In genomic region chr17:5362162-5362811, GRCh38 we compare ENCODE assay signal across 19 cellular contexts. TPM values are rescaled to one million over a fixed set of nuclear protein-coding genes. Genes with fewer than 3 reads are reported as not detected.
A peak's percentile ranks its signal among the peaks of the same experiment; 100 is the strongest.
DNase-seq lines count a peak whose midpoint lies in the region; ATAC-seq and TF ChIP-seq lines count a peak whose summit lies in the region.
"Had no signal": no experiment of that assay in that cellular context is flagged by ENCODE, and none has a peak within 500 bp of the region (broad histone marks: within the 10 kb centered on the region; RNA-seq: fewer than 3 reads in every experiment).

No MANE protein-coding gene starts in this region.

- no peak for DNase-seq in activated CD4-positive, alpha-beta T cell treated with anti-CD3 and anti-CD28 coated beads for 36 hours
- no peak for DNase-seq in activated CD4-positive, alpha-beta T cell treated with anti-CD3 and anti-CD28 coated beads, Interleukin-2, amount 50 U/mL, for 48 hours
- DNase-seq in LNCaP clone FGC (ENCODE audit: low read depth) (peak; percentile 41), superior temporal gyrus (ENCODE audit: extremely low spot score) (peak; percentile 8), NCI-H2227 treated with DMSO at 0.1 percent for 48 hours (lab: John Stamatoyannopoulos, UW) (no peak), CD14-positive monocyte (ENCODE audit: low spot score) (no peak), amniotic stem cell (lab: John Stamatoyannopoulos, UW) (no peak)
- DNase-seq: BE2C; Caco-2; CD4-positive, alpha-beta T cell; NCI-H1436; NCI-H1930; NCI-H510A; NCI-H748 treated with DMSO at 0.1 percent for 48 hours; OCI-M1; SHP77 had no signal

- CTCF ChIA-PET in activated CD4-positive, alpha-beta T cell treated with anti-CD3 and anti-CD28 coated beads for 36 hours (lab: Charles Lee) = interaction anchor here (0.6 to 1.1 kb wide), 3 partner anchors 66 to 112 kb away, joined by 3 to 4 read pairs (median 3); no protein-coding TSS in a partner anchor

- H3K27ac Mint-ChIP-seq in activated CD4-positive, alpha-beta T cell treated with anti-CD3 and anti-CD28 coated beads for 36 hours = peak overlapping the region; percentile 4
- H3K27ac Mint-ChIP-seq in CD14-positive monocyte = no peak overlapping the region
- H3K27ac Mint-ChIP-seq: CD4-positive, alpha-beta T cell had no signal

- H3K9me3 Mint-ChIP-seq in activated CD4-positive, alpha-beta T cell treated with anti-CD3 and anti-CD28 coated beads for 36 hours (ENCODE audit: low read depth) = no peaks in the 10 kb centered on the region
- H3K9me3 Mint-ChIP-seq in CD14-positive monocyte = no peaks in the 10 kb centered on the region
- H3K9me3 Mint-ChIP-seq: CD4-positive, alpha-beta T cell had no signal

- peaks cover 16% of the 10 kb centered on the region; the same call in 1 of the 2 replicates for H3K4me1 ChIP-seq in iPS-20b (ENCODE audit: insufficient read depth, low read length)
- H3K4me1 ChIP-seq: BE2C, Caco-2 had no signal

- POLR2A ChIA-PET in activated CD4-positive, alpha-beta T cell treated with anti-CD3 and anti-CD28 coated beads for 36 hours (lab: Charles Lee) = interaction anchor here (0.6 kb wide), 1 partner anchor 10 kb away, joined by 3 read pairs; no protein-coding TSS in a partner anchor

- peaks cover 77% of the 10 kb centered on the region for H3K36me3 ChIP-seq in iPS-20b (ENCODE audit: insufficient read depth, low read depth, low read length)
- H3K36me3 ChIP-seq: BE2C had no signal

- H3K36me3 Mint-ChIP-seq in activated CD4-positive, alpha-beta T cell treated with anti-CD3 and anti-CD28 coated beads for 36 hours (ENCODE audit: low read depth) = peaks cover 39% of the 10 kb centered on the region
- peaks cover 68 to 94% of the 10 kb centered on the region in 2 donors for H3K36me3 Mint-ChIP-seq in CD14-positive monocyte

- H3K27me3 ChIP-seq in iPS-20b (ENCODE audit: insufficient read depth, low read length) = no peaks in the 10 kb centered on the region
- H3K27me3 ChIP-seq: BE2C had no signal

- H3K27ac ChIP-seq in iPS-20b (ENCODE audit: low read length) = peak overlapping the region; percentile 27
- H3K27ac ChIP-seq: KMS-11, SK-N-MC had no signal

- peak overlapping the region; percentile 18; the same call in 1 of the 2 replicates for H3K9ac ChIP-seq in iPS-20b (ENCODE audit: low read depth, low read length)
- H3K9ac ChIP-seq: KMS-11 had no signal

- H3K9me3 ChIP-seq in iPS-20b (ENCODE audit: insufficient read depth, low read depth, low read length) = no peaks in the 10 kb centered on the region
- H3K9me3 ChIP-seq: BE2C, Caco-2 had no signal

- intact Hi-C loops in activated CD4-positive, alpha-beta T cell treated with anti-CD3 and anti-CD28 coated beads for 36 hours (cut with DNase I, micrococcal nuclease) = loop anchor here in 1 of 2 experiments (5.0 kb wide), 1 partner anchor 115 kb away; no protein-coding TSS in a partner anchor
- intact Hi-C loops in CD14-positive monocyte (cut with micrococcal nuclease) = no loop called here

- H3K4me1 Mint-ChIP-seq in activated CD4-positive, alpha-beta T cell treated with anti-CD3 and anti-CD28 coated beads for 36 hours = no peaks in the 10 kb centered on the region
- no peaks in the 10 kb centered on the region for H3K4me1 Mint-ChIP-seq in CD14-positive monocyte

- ATAC-seq in activated CD4-positive, alpha-beta T cell treated with anti-CD3 and anti-CD28 coated beads for 36 hours = no peak

- no peaks in the 10 kb centered on the region for H3K27me3 Mint-ChIP-seq in activated CD4-positive, alpha-beta T cell treated with anti-CD3 and anti-CD28 coated beads for 36 hours
- peaks cover 0 to 1% (median 0%) of the 10 kb centered on the region in 3 donors for H3K27me3 Mint-ChIP-seq in CD14-positive monocyte (ENCODE audit: low read depth in 3 of 3)
- H3K27me3 Mint-ChIP-seq: CD4-positive, alpha-beta T cell had no signal

- no peak overlapping the region for H3K4me3 Mint-ChIP-seq in activated CD4-positive, alpha-beta T cell treated with anti-CD3 and anti-CD28 coated beads for 36 hours
- H3K4me3 Mint-ChIP-seq in CD14-positive monocyte = no peak overlapping the region
- H3K4me3 Mint-ChIP-seq: CD4-positive, alpha-beta T cell had no signal

- H3K4me3 ChIP-seq in LNCaP clone FGC (ENCODE audit: low read depth, low read length) = no peak overlapping the region
- H3K4me3 ChIP-seq in iPS-20b (ENCODE audit: low read length) = peak overlapping the region; percentile 0; the same call in 1 of the 2 replicates
- H3K4me3 ChIP-seq: SK-N-MC had no signal

- no peak for TF ChIP-seq CTCF in LNCaP clone FGC (IDR thresholded peaks at IDR 0.05; ENCODE audit: control insufficient read depth, extremely low read depth, insufficient read depth)
- no peak for TF ChIP-seq CTCF in CD14-positive monocyte (IDR thresholded peaks at IDR 0.05)

RNA-seq across cellular contexts. Expression of gene NUP88, which starts 57.2 kb away (rescaled TPM):
- total RNA-seq in activated CD4-positive, alpha-beta T cell treated with anti-CD3 and anti-CD28 coated beads for 36 hours = 100 to 1,000 TPM; 135 to 199 TPM
- 10 to 100 TPM; 36.1 to 45.7 TPM for polyA plus RNA-seq in CD14-positive monocyte

RNA-seq across cellular contexts. Expression of gene RPAIN, which starts 57.7 kb away (rescaled TPM):
- 10 to 100 TPM; 44.9 to 57.3 TPM for total RNA-seq in activated CD4-positive, alpha-beta T cell treated with anti-CD3 and anti-CD28 coated beads for 36 hours
- polyA plus RNA-seq in CD14-positive monocyte = 10 to 100 TPM; 18.9 to 20.5 TPM

Comparison
In these comparisons a context has a peak if more than half of its experiments do, and no peak if none do; other contexts are left out.
1. DNase-seq: peak in LNCaP clone FGC (single experiment) and superior temporal gyrus (single experiment); none in activated CD4-positive, alpha-beta T cell treated with anti-CD3 and anti-CD28 coated beads for 36 hours (single experiment), activated CD4-positive, alpha-beta T cell treated with anti-CD3 and anti-CD28 coated beads, Interleukin-2, amount 50 U/mL, for 48 hours (0 of 2), NCI-H2227 treated with DMSO at 0.1 percent for 48 hours (single experiment), CD14-positive monocyte (single experiment) and amniotic stem cell (single experiment).